In the genomic region with DNA sequence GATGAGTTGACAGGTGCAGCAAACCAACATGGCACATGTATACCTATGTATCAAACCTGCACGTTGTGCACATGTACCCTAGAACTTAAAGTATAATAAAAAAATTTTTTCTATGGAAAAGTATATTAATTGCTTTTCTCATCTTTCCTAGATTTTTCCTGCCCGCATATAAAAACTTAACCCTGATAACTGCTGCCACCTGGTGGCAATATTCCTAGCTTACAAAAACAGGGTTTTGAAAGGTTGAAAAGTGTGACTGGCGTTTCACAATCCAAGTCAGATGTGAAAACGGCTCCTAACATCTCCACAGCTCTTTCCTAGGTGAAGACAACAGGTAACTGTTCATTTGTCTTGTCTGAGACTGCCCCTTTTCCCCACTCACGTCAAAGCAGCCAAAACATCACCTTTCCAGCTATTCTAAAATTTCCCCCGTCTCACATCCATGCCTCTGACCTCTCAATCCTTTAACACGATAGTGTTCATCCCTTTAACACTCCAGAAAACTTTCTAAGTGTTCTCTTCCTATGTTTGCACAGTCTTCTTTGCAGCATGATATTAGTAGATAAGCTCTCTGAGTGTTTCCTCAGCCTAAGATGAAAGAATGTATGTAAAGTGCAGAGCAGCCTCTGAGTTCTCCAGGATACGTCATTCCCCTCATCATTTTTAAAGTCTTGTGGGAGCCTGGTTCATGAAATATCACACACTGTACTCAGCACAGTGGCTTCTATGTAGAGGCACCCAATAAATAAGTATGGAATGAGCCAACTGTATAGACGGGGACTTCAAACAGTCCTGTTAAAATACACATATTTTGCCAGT, we compare ENCODE assay signal across 8 cellular contexts.
DNase-seq lines count a peak whose midpoint lies in the region; ATAC-seq and TF ChIP-seq lines count a peak whose summit lies in the region.

No MANE protein-coding gene starts in this region.

- peaks cover 0 to 4% (median 0%) of the 10 kb centered on the region in 3 donors for H3K9me3 ChIP-seq in tibial artery

- ATAC-seq in HG03139 (IDR thresholded peaks at IDR 0.05; ENCODE audit: unreplicated experiment): no peak

- TF ChIP-seq CTCF in LNCAP (IDR thresholded peaks at IDR 0.05): peak; percentile 65
- TF ChIP-seq CTCF in tibial artery (IDR thresholded peaks at IDR 0.05): peak; percentile 61 to 65

- intact Hi-C loops in tibial artery (cut with DNase I; ENCODE audit: low total_unique reads): loop anchor here (5.0 kb wide), 1 partner anchor 178 kb away; no protein-coding TSS in a partner anchor

- no peaks in the 10 kb centered on the region for H3K36me3 ChIP-seq in tibial artery

- H3K27ac ChIP-seq in tibial artery: no peak overlapping the region

- H3K4me1 ChIP-seq in tibial artery: no peaks in the 10 kb centered on the region

- peaks cover 0 to 16% of the 10 kb centered on the region in 2 donors for H3K27me3 ChIP-seq in tibial artery

- H3K4me3 ChIP-seq in tibial artery: no peak overlapping the region

- DNase-seq in activated CD8-positive, alpha-beta memory T cell treated with anti-CD3 and anti-CD28 coated beads for 24 hours: peak; percentile 66
- DNase-seq in activated CD8-positive, alpha-beta memory T cell treated with anti-CD3 and anti-CD28 coated beads, Interleukin-2, amount 50 U/mL, for 48 hours: no peak
- DNase-seq in SKM-1 (lab: John Stamatoyannopoulos, UW; ENCODE audit: unreplicated experiment) (peak; percentile 48), medulla oblongata (ENCODE audit: extremely low spot score) (peak; percentile 80), tibial artery (peak in 1 of 2 donors; percentile 63)
- DNase-seq in central memory CD4-positive, alpha-beta T cell: peak; percentile 24
